In the genomic region with DNA sequence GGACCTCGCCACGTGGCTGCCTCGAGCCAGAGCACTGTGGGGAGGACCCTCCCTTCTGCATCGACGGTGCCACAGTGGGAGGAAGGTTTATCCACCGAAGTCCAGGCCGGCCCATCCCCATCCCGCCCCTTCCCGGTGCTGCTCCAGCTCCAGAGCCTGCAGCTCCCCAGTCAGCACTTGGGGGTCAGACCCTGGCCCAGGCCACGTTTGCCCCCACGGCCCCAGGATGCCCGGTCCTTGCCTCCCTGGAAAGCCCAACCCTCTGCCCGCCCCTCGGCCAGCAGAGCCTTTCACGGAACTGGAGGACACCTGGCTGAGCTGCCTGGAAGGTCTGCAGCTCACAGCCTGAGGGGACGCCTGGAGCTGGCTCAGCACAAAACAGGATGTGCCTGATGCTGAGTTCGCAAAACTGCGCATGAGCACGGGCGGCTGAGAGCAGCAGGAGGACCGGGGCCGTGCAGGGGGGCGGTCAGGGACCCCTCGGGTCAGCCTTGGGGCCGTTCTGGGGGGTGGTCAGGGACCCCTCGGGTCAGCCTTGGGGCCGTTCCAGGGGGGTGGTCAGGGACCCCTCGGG, we compare ENCODE assay signal across 19 cellular contexts. TPM values are rescaled to one million over a fixed set of nuclear protein-coding genes. Genes with fewer than 3 reads are reported as not detected.
DNase-seq lines count a peak whose midpoint lies in the region; ATAC-seq and TF ChIP-seq lines count a peak whose summit lies in the region.
"Had no signal": no experiment of that assay in that cellular context is flagged by ENCODE, and none has a peak within 500 bp of the region (broad histone marks: within the 10 kb centered on the region; RNA-seq: fewer than 3 reads in every experiment).

No MANE protein-coding gene starts in this region.

- H3K4me1 ChIP-seq in testis: peaks cover 7% of the 10 kb centered on the region
- H3K4me1 ChIP-seq in CD8-positive, alpha-beta memory T cell (ENCODE audit: insufficient read depth, low read length): no peaks in the 10 kb centered on the region
- H3K4me1 ChIP-seq: Caco-2, lower lobe of right lung had no signal

- no peak overlapping the region for H3K9ac ChIP-seq in SK-N-MC (ENCODE audit: insufficient read length)

- no peak for ATAC-seq in GM19035 (IDR thresholded peaks at IDR 0.05; ENCODE audit: unreplicated experiment)
- ATAC-seq: heart right ventricle, lower lobe of right lung had no signal

- H3K4me3 ChIP-seq in SK-N-MC (no peak overlapping the region; the same call in 1 of the 2 replicates), testis (no peak overlapping the region)
- no peak overlapping the region for H3K4me3 ChIP-seq in CD8-positive, alpha-beta memory T cell (ENCODE audit: low read length)
- H3K4me3 ChIP-seq: cardiac muscle cell, heart right ventricle, lower lobe of right lung, suprapubic skin had no signal

- H3K9me3 Mint-ChIP-seq in activated CD4-positive, alpha-beta T cell treated with anti-CD3 and anti-CD28 coated beads, Interleukin-2, amount 10 ng/mL, durations not matched to agents 7 days and 5 days: no peaks in the 10 kb centered on the region
- H3K9me3 Mint-ChIP-seq in activated CD4-positive, alpha-beta T cell treated with anti-CD3 and anti-CD28 coated beads, Interleukin-2, amount 10 ng/mL, durations not matched to agents 24 days and 14 days: no peaks in the 10 kb centered on the region
- H3K9me3 Mint-ChIP-seq in CD8-positive, alpha-beta memory T cell: peaks cover 0 to 3% (median 0%) of the 10 kb centered on the region in 5 donors
- H3K9me3 Mint-ChIP-seq in activated CD4-positive, alpha-beta memory T cell treated with anti-CD3 and anti-CD28 coated beads for 36 hours: no peaks in the 10 kb centered on the region
- H3K9me3 Mint-ChIP-seq: activated B cell treated with CpG ODN at 0.5 μM for 24 hours; T-helper 1 cell treated with Interleukin-12 subunit alpha and Interleukin-12 subunit beta and Interleukin-4 antibody, amounts not matched to agents 30 μg/mL and 1 μg/mL, for 36 hours had no signal

- WGBS in testis, 2 donors: 42 to 50% methylated on average over 23 to 27 of the region's 28 CpGs

- H3K9me3 ChIP-seq in SK-N-MC (ENCODE audit: low read depth, low read length) (no peaks in the 10 kb centered on the region), testis (no peaks in the 10 kb centered on the region)
- H3K9me3 ChIP-seq in CD8-positive, alpha-beta memory T cell (ENCODE audit: low read length): no peaks in the 10 kb centered on the region
- H3K9me3 ChIP-seq: Caco-2, lower lobe of right lung, suprapubic skin had no signal

- no peak for TF ChIP-seq POLR2A in testis (IDR thresholded peaks at IDR 0.05)

- no peaks in the 10 kb centered on the region for H3K27me3 ChIP-seq in testis
- H3K27me3 ChIP-seq in CD8-positive, alpha-beta memory T cell (ENCODE audit: insufficient read depth, low read length, poor library complexity, severe bottlenecking): no peaks in the 10 kb centered on the region
- H3K27me3 ChIP-seq: cardiac muscle cell had no signal

- intact Hi-C loops in activated CD4-positive, alpha-beta T cell treated with anti-CD3 and anti-CD28 coated beads, Interleukin-2, amount 10 ng/mL, durations not matched to agents 24 days and 14 days (cut with micrococcal nuclease): no loop called here
- intact Hi-C loops in testis (cut with DNase I; ENCODE audit: low total_unique reads): no loop called here
- intact Hi-C loops in activated CD4-positive, alpha-beta memory T cell treated with anti-CD3 and anti-CD28 coated beads for 36 hours (cut with micrococcal nuclease): no loop called here

- H3K4me1 Mint-ChIP-seq in activated CD4-positive, alpha-beta T cell treated with anti-CD3 and anti-CD28 coated beads, Interleukin-2, amount 10 ng/mL, durations not matched to agents 7 days and 5 days: no peaks in the 10 kb centered on the region
- no peaks in the 10 kb centered on the region for H3K4me1 Mint-ChIP-seq in activated CD4-positive, alpha-beta T cell treated with anti-CD3 and anti-CD28 coated beads, Interleukin-2, amount 10 ng/mL, durations not matched to agents 24 days and 14 days
- H3K4me1 Mint-ChIP-seq in CD8-positive, alpha-beta memory T cell: peaks cover 0 to 1% (median 0%) of the 10 kb centered on the region in 3 donors
- H3K4me1 Mint-ChIP-seq in activated CD4-positive, alpha-beta memory T cell treated with anti-CD3 and anti-CD28 coated beads for 36 hours (ENCODE audit: low read depth): no peaks in the 10 kb centered on the region
- H3K4me1 Mint-ChIP-seq: activated B cell treated with CpG ODN at 0.5 μM for 24 hours, H9 had no signal

- no peaks in the 10 kb centered on the region for H3K27me3 Mint-ChIP-seq in activated CD4-positive, alpha-beta T cell treated with anti-CD3 and anti-CD28 coated beads, Interleukin-2, amount 10 ng/mL, durations not matched to agents 7 days and 5 days
- no peaks in the 10 kb centered on the region for H3K27me3 Mint-ChIP-seq in activated CD4-positive, alpha-beta T cell treated with anti-CD3 and anti-CD28 coated beads, Interleukin-2, amount 10 ng/mL, durations not matched to agents 24 days and 14 days
- peaks cover 2 to 9% of the 10 kb centered on the region in 2 donors for H3K27me3 Mint-ChIP-seq in CD8-positive, alpha-beta memory T cell
- peaks cover 3% of the 10 kb centered on the region for H3K27me3 Mint-ChIP-seq in activated CD4-positive, alpha-beta memory T cell treated with anti-CD3 and anti-CD28 coated beads for 36 hours

- H3K27ac ChIP-seq in SK-N-MC (peak overlapping the region; percentile 64; the same call in 1 of the 2 replicates), testis (no peak overlapping the region)
- H3K27ac ChIP-seq in CD8-positive, alpha-beta memory T cell (ENCODE audit: low read depth, low read length): no peak overlapping the region
- H3K27ac ChIP-seq: cardiac muscle cell, heart right ventricle, lower lobe of right lung, suprapubic skin had no signal

- no peaks in the 10 kb centered on the region for H3K36me3 Mint-ChIP-seq in activated CD4-positive, alpha-beta T cell treated with anti-CD3 and anti-CD28 coated beads, Interleukin-2, amount 10 ng/mL, durations not matched to agents 7 days and 5 days (ENCODE audit: low read depth)
- H3K36me3 Mint-ChIP-seq in activated CD4-positive, alpha-beta T cell treated with anti-CD3 and anti-CD28 coated beads, Interleukin-2, amount 10 ng/mL, durations not matched to agents 24 days and 14 days (ENCODE audit: low read depth): no peaks in the 10 kb centered on the region
- H3K36me3 Mint-ChIP-seq in CD8-positive, alpha-beta memory T cell: no peaks in the 10 kb centered on the region
- no peaks in the 10 kb centered on the region for H3K36me3 Mint-ChIP-seq in activated CD4-positive, alpha-beta memory T cell treated with anti-CD3 and anti-CD28 coated beads for 36 hours

- CTCF ChIA-PET in activated CD4-positive, alpha-beta T cell treated with anti-CD3 and anti-CD28 coated beads, Interleukin-2, amount 10 ng/mL, durations not matched to agents 7 days and 5 days (lab: Charles Lee): interaction anchor here (1.0 kb wide), 1 partner anchor 194 kb away, joined by 3 read pairs; no protein-coding TSS in a partner anchor
- CTCF ChIA-PET in CD8-positive, alpha-beta memory T cell (lab: Charles Lee): interaction anchor here (1.0 kb wide), 1 partner anchor 16 kb away, joined by 4 read pairs; no protein-coding TSS in a partner anchor
- CTCF ChIA-PET in activated CD4-positive, alpha-beta memory T cell treated with anti-CD3 and anti-CD28 coated beads for 36 hours (lab: Charles Lee): no interaction called here

- H3K36me3 ChIP-seq in SK-N-MC (ENCODE audit: insufficient read depth, low read length) (no peaks in the 10 kb centered on the region), testis (ENCODE audit: low read depth, missing control alignments) (no peaks in the 10 kb centered on the region)
- no peaks in the 10 kb centered on the region for H3K36me3 ChIP-seq in CD8-positive, alpha-beta memory T cell (ENCODE audit: insufficient read depth, low read length)
- H3K36me3 ChIP-seq: cardiac muscle cell, heart right ventricle, lower lobe of right lung, suprapubic skin had no signal

- no peak overlapping the region for H3K4me3 Mint-ChIP-seq in activated CD4-positive, alpha-beta T cell treated with anti-CD3 and anti-CD28 coated beads, Interleukin-2, amount 10 ng/mL, durations not matched to agents 7 days and 5 days
- H3K4me3 Mint-ChIP-seq in activated CD4-positive, alpha-beta T cell treated with anti-CD3 and anti-CD28 coated beads, Interleukin-2, amount 10 ng/mL, durations not matched to agents 24 days and 14 days: no peak overlapping the region
- H3K4me3 Mint-ChIP-seq in CD8-positive, alpha-beta memory T cell: no peak overlapping the region
- H3K4me3 Mint-ChIP-seq in activated CD4-positive, alpha-beta memory T cell treated with anti-CD3 and anti-CD28 coated beads for 36 hours: no peak overlapping the region
- H3K4me3 Mint-ChIP-seq: activated B cell treated with CpG ODN at 0.5 μM for 24 hours; H9; T-helper 1 cell treated with Interleukin-12 subunit alpha and Interleukin-12 subunit beta and Interleukin-4 antibody, amounts not matched to agents 30 μg/mL and 1 μg/mL, for 36 hours had no signal

- H3K27ac Mint-ChIP-seq in activated CD4-positive, alpha-beta T cell treated with anti-CD3 and anti-CD28 coated beads, Interleukin-2, amount 10 ng/mL, durations not matched to agents 7 days and 5 days: peak overlapping the region; percentile 25
- H3K27ac Mint-ChIP-seq in activated CD4-positive, alpha-beta T cell treated with anti-CD3 and anti-CD28 coated beads, Interleukin-2, amount 10 ng/mL, durations not matched to agents 24 days and 14 days: no peak overlapping the region
- no peak overlapping the region for H3K27ac Mint-ChIP-seq in CD8-positive, alpha-beta memory T cell
- no peak overlapping the region for H3K27ac Mint-ChIP-seq in activated CD4-positive, alpha-beta memory T cell treated with anti-CD3 and anti-CD28 coated beads for 36 hours
- H3K27ac Mint-ChIP-seq: activated B cell treated with CpG ODN at 0.5 μM for 24 hours; T-helper 1 cell treated with Interleukin-12 subunit alpha and Interleukin-12 subunit beta and Interleukin-4 antibody, amounts not matched to agents 30 μg/mL and 1 μg/mL, for 36 hours had no signal

- no peak for TF ChIP-seq CTCF in testis (IDR thresholded peaks at IDR 0.05)

- DNase-seq in activated CD4-positive, alpha-beta T cell treated with anti-CD3 and anti-CD28 coated beads, Interleukin-2, amount 10 ng/mL, durations not matched to agents 7 days and 5 days: no peak
- no peak for DNase-seq in activated CD4-positive, alpha-beta T cell treated with anti-CD3 and anti-CD28 coated beads, Interleukin-2, amount 10 ng/mL, durations not matched to agents 24 days and 14 days
- peak; percentile 27 to 55 for DNase-seq in NCI-H1930 (lab: John Stamatoyannopoulos, UW)
- no peak for DNase-seq in SK-N-MC (ENCODE audit: low read depth, low spot score)
- DNase-seq in testis: peak; percentile 53
- DNase-seq in CD8-positive, alpha-beta memory T cell: no peak
- DNase-seq in activated CD4-positive, alpha-beta memory T cell treated with anti-CD3 and anti-CD28 coated beads for 36 hours: no peak
- DNase-seq: activated B cell treated with CpG ODN at 0.5 μM for 24 hours; Caco-2; H9; heart right ventricle; lower lobe of right lung; NCI-H1092 treated with DMSO at 0.1 percent for 48 hours; stimulated activated CD4-positive, alpha-beta T cell treated with anti-CD3 and anti-CD28 coated beads, Interleukin-2, amount 100 ng/mL, for 48 hours had no signal

- POLR2A ChIA-PET in activated CD4-positive, alpha-beta T cell treated with anti-CD3 and anti-CD28 coated beads, Interleukin-2, amount 10 ng/mL, durations not matched to agents 7 days and 5 days (lab: Charles Lee): interaction anchor here (0.5 kb wide), 1 partner anchor 301 kb away, joined by 4 read pairs; no protein-coding TSS in a partner anchor
- POLR2A ChIA-PET in CD8-positive, alpha-beta memory T cell (lab: Charles Lee): no interaction called here
- POLR2A ChIA-PET in activated CD4-positive, alpha-beta memory T cell treated with anti-CD3 and anti-CD28 coated beads for 36 hours (lab: Charles Lee): no interaction called here

RNA-seq across cellular contexts. Expression of a gene that starts 29.7 kb away (rescaled TPM):
- not detected for total RNA-seq in activated CD4-positive, alpha-beta T cell treated with anti-CD3 and anti-CD28 coated beads, Interleukin-2, amount 10 ng/mL, durations not matched to agents 7 days and 5 days
- total RNA-seq in activated CD4-positive, alpha-beta T cell treated with anti-CD3 and anti-CD28 coated beads, Interleukin-2, amount 10 ng/mL, durations not matched to agents 24 days and 14 days: not detected in 2 replicates
- total RNA-seq in testis: under 1 TPM in 1 of 2 donors, not detected in 1; 0.31 TPM
- not detected for polyA plus RNA-seq in testis (ENCODE audit: insufficient read depth, low read depth, low replicate concordance)
- total RNA-seq in CD8-positive, alpha-beta memory T cell: not detected
- polyA plus RNA-seq in CD8-positive, alpha-beta memory T cell: not detected
- not detected for total RNA-seq in activated CD4-positive, alpha-beta memory T cell treated with anti-CD3 and anti-CD28 coated beads for 36 hours
- total RNA-seq: activated B cell treated with CpG ODN at 0.5 μM for 24 hours, cardiac muscle cell, lower lobe of right lung had no signal
- polyA plus RNA-seq: cardiac muscle cell had no signal

RNA-seq across cellular contexts. Expression of a gene that starts 53.2 kb away (rescaled TPM):
- total RNA-seq in activated CD4-positive, alpha-beta T cell treated with anti-CD3 and anti-CD28 coated beads, Interleukin-2, amount 10 ng/mL, durations not matched to agents 7 days and 5 days: not detected
- not detected in 2 replicates for total RNA-seq in activated CD4-positive, alpha-beta T cell treated with anti-CD3 and anti-CD28 coated beads, Interleukin-2, amount 10 ng/mL, durations not matched to agents 24 days and 14 days
- 1 to 10 TPM; 1.3 to 2.7 TPM for total RNA-seq in testis
- not detected for polyA plus RNA-seq in testis (ENCODE audit: insufficient read depth, low read depth, low replicate concordance)
- total RNA-seq in CD8-positive, alpha-beta memory T cell: not detected
- polyA plus RNA-seq in CD8-positive, alpha-beta memory T cell: not detected
- total RNA-seq in activated CD4-positive, alpha-beta memory T cell treated with anti-CD3 and anti-CD28 coated beads for 36 hours: not detected
- total RNA-seq: activated B cell treated with CpG ODN at 0.5 μM for 24 hours, Caco-2, H9, lower lobe of right lung, myocyte, suprapubic skin had no signal
- polyA plus RNA-seq: cardiac muscle cell, heart right ventricle had no signal

Comparison
In these comparisons a context has a peak if more than half of its experiments do, and no peak if none do; other contexts are left out.
1. DNase-seq: peak in NCI-H1930 (2 of 2) and testis (single experiment); none in activated CD4-positive, alpha-beta T cell treated with anti-CD3 and anti-CD28 coated beads, Interleukin-2, amount 10 ng/mL, durations not matched to agents 7 days and 5 days (single experiment), activated CD4-positive, alpha-beta T cell treated with anti-CD3 and anti-CD28 coated beads, Interleukin-2, amount 10 ng/mL, durations not matched to agents 24 days and 14 days (single experiment), SK-N-MC (single experiment), CD8-positive, alpha-beta memory T cell (0 of 5) and activated CD4-positive, alpha-beta memory T cell treated with anti-CD3 and anti-CD28 coated beads for 36 hours (single experiment).